In the genomic region with DNA sequence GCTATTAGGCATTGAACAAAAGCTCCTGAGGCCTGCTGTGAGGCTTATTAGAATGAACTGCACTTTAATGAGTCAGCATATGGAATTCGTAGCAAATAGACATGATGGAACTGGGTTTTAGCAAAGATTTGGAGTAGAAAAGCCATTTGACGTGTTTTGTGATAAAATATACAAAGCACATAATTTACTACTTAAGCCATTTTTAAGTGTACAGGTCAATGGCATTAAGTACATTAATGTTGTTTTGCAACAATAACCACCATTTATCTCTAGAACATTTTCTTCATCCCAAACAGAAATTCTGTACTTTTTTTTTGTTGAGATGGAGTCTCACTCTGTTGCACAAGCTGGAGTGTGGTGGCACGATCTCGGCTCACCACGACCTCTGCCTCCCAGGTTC, we compare ENCODE assay signal across 19 cellular contexts. TPM values are rescaled to one million over a fixed set of nuclear protein-coding genes. Genes with fewer than 3 reads are reported as not detected.
DNase-seq lines count a peak whose midpoint lies in the region; ATAC-seq, FAIRE-seq and TF ChIP-seq lines count a peak whose summit lies in the region.
"Had no signal": no experiment of that assay in that cellular context is flagged by ENCODE, and none has a peak within 500 bp of the region (broad histone marks: within the 10 kb centered on the region; RNA-seq: fewer than 3 reads in every experiment).

No MANE protein-coding gene starts in this region.

- TF ChIP-seq POLR2A in K562 (conservative IDR thresholded peaks at IDR 0.05): no peak

- POLR2A ChIA-PET in K562 (lab: Yijun Ruan, JAX): no interaction called here

- TF ChIP-seq EP300 in K562 (IDR thresholded peaks at IDR 0.05; ENCODE audit: low read length): no peak

- H3K36me3 ChIP-seq in K562 (ENCODE audit: control insufficient read depth, insufficient read depth, low read length) (no peaks in the 10 kb centered on the region), left lung (no peaks in the 10 kb centered on the region)

- no peak for TF ChIP-seq RAD21 in K562 (CRISPR knock-in tag; conservative IDR thresholded peaks at IDR 0.05 in 1 of 2, IDR thresholded peaks at IDR 0.05 in 1 of 2)

- H3K36me3 Mint-ChIP-seq in effector memory CD8-positive, alpha-beta T cell (ENCODE audit: insufficient read depth): peaks cover 5% of the 10 kb centered on the region
- H3K36me3 Mint-ChIP-seq: CD8-positive, alpha-beta T cell had no signal

- CTCF ChIA-PET in K562 (lab: Yijun Ruan, JAX; ENCODE audit: low intra/inter-chr PET ratio): no interaction called here

- no peak overlapping the region for H3K27ac ChIP-seq in K562 (ENCODE audit: extremely low read depth, low read depth, low read length)
- H3K27ac ChIP-seq in left lung: no peak overlapping the region
- H3K27ac ChIP-seq: 22Rv1, GM23248 had no signal

- DNase-seq in NCI-H748 (lab: John Stamatoyannopoulos, UW; ENCODE audit: unreplicated experiment) (peak; percentile 71), NCI-H748 treated with DMSO at 0.1 percent for 48 hours (lab: John Stamatoyannopoulos, UW) (no peak), NCI-H146 (lab: John Stamatoyannopoulos, UW) (peak; percentile 81), K562 (ENCODE audit: extremely low read depth in 1 of 4, low spot score in 3 of 4) (no peak), left lung (no peak), occipital lobe (lab: John Stamatoyannopoulos, UW) (no peak)
- DNase-seq in effector memory CD8-positive, alpha-beta T cell: no peak
- DNase-seq: Caco-2, GF-D8, GM23248 had no signal

- intact Hi-C loops in K562 (cut with micrococcal nuclease): no loop called here
- intact Hi-C loops in left lung (cut with DNase I): no loop called here

- H3K4me1 Mint-ChIP-seq in effector memory CD8-positive, alpha-beta T cell (ENCODE audit: low read depth in 2 of 2): no peaks in the 10 kb centered on the region

- H3K9ac ChIP-seq in K562 (ENCODE audit: insufficient read depth in 1 of 2, low read depth in 2 of 2, low read length in 2 of 2): no peak overlapping the region
- H3K9ac ChIP-seq: GM23248 had no signal

- H3K4me3 ChIP-seq in K562: no peak overlapping the region
- no peak overlapping the region for H3K4me3 ChIP-seq in left lung
- H3K4me3 ChIP-seq: GM23248 had no signal

- H3K9me1 ChIP-seq in K562 (ENCODE audit: control insufficient read depth, insufficient read depth, low read length): no peaks in the 10 kb centered on the region

- no peak overlapping the region for H3K4me3 Mint-ChIP-seq in effector memory CD8-positive, alpha-beta T cell
- H3K4me3 Mint-ChIP-seq: CD14-positive monocyte; CD8-positive, alpha-beta T cell had no signal

- TF ChIP-seq CTCF in K562 (IDR thresholded peaks at IDR 0.05 in 2 of 3, conservative IDR thresholded peaks at IDR 0.05 in 1 of 3; ENCODE audit: insufficient read depth in 2 of 3, low read depth in 1 of 3, low read length in 3 of 3) (no peak), left lung (IDR thresholded peaks at IDR 0.05) (no peak)

- no peak for FAIRE-seq in K562 (lab: Jason Lieb, UNC)
- FAIRE-seq: H54, HepG2, HTR-8/SVneo had no signal

- no peaks in the 10 kb centered on the region; a peak in 2 of 5 replicates for H3K4me1 ChIP-seq in K562 (replicated peaks in 1 of 2; ENCODE audit: control insufficient read depth in 2 of 2, insufficient read depth in 2 of 2, low read length in 2 of 2)
- H3K4me1 ChIP-seq in left lung: peaks cover 0 to 41% of the 10 kb centered on the region in 2 donors
- H3K4me1 ChIP-seq: Caco-2 had no signal

- no peaks in the 10 kb centered on the region for H3K9me3 Mint-ChIP-seq in effector memory CD8-positive, alpha-beta T cell
- H3K9me3 Mint-ChIP-seq: CD14-positive monocyte; CD8-positive, alpha-beta T cell had no signal

- H3K9me3 ChIP-seq in K562 (replicated peaks; ENCODE audit: control insufficient read depth, insufficient read depth, low read depth, low read length) (no peaks in the 10 kb centered on the region), left lung (no peaks in the 10 kb centered on the region)
- H3K9me3 ChIP-seq: Caco-2 had no signal

- H3K27ac Mint-ChIP-seq in effector memory CD8-positive, alpha-beta T cell: no peak overlapping the region
- H3K27ac Mint-ChIP-seq: CD8-positive, alpha-beta T cell had no signal

- no peaks in the 10 kb centered on the region for H3K79me2 ChIP-seq in K562 (ENCODE audit: control insufficient read depth, insufficient read depth, low read length)

- no peak overlapping the region for H2AFZ ChIP-seq in K562 (ENCODE audit: low read depth, low read length)
- H2AFZ ChIP-seq: GM23248 had no signal

- H3K27me3 ChIP-seq in K562 (ENCODE audit: control insufficient read depth in 2 of 2, insufficient read depth in 2 of 2, low read length in 2 of 2) (no peaks in the 10 kb centered on the region), left lung (no peaks in the 10 kb centered on the region)

- H3K4me2 ChIP-seq in K562 (ENCODE audit: insufficient read depth, low read length): no peak overlapping the region

- no peaks in the 10 kb centered on the region for H4K20me1 ChIP-seq in K562 (replicated peaks; ENCODE audit: control insufficient read depth, insufficient read depth, low read length)

- H3K27me3 Mint-ChIP-seq in effector memory CD8-positive, alpha-beta T cell: no peaks in the 10 kb centered on the region

- ATAC-seq in K562 (no peak), left lung (no peak)
- no peak for ATAC-seq in effector memory CD8-positive, alpha-beta T cell (replicated peaks)
- ATAC-seq: CD8-positive, alpha-beta T cell; HCT116; HepG2 had no signal

- in situ Hi-C loops in K562 (cut with MboI): no loop called here

- WGBS in K562 (ENCODE audit: insufficient coverage, low coverage, missing lambda C conversion rate): 50% methylated on average over 5 of the region's 5 CpGs

- BruUV-seq in K562 (replicated peaks; lab: Mats Ljungman, UMichigan): no TSS peak

TF ChIP-seq in K562, 482 proteins besides CTCF, POLR2A, EP300 and RAD21:
- TF ChIP-seq, protein P1, sequence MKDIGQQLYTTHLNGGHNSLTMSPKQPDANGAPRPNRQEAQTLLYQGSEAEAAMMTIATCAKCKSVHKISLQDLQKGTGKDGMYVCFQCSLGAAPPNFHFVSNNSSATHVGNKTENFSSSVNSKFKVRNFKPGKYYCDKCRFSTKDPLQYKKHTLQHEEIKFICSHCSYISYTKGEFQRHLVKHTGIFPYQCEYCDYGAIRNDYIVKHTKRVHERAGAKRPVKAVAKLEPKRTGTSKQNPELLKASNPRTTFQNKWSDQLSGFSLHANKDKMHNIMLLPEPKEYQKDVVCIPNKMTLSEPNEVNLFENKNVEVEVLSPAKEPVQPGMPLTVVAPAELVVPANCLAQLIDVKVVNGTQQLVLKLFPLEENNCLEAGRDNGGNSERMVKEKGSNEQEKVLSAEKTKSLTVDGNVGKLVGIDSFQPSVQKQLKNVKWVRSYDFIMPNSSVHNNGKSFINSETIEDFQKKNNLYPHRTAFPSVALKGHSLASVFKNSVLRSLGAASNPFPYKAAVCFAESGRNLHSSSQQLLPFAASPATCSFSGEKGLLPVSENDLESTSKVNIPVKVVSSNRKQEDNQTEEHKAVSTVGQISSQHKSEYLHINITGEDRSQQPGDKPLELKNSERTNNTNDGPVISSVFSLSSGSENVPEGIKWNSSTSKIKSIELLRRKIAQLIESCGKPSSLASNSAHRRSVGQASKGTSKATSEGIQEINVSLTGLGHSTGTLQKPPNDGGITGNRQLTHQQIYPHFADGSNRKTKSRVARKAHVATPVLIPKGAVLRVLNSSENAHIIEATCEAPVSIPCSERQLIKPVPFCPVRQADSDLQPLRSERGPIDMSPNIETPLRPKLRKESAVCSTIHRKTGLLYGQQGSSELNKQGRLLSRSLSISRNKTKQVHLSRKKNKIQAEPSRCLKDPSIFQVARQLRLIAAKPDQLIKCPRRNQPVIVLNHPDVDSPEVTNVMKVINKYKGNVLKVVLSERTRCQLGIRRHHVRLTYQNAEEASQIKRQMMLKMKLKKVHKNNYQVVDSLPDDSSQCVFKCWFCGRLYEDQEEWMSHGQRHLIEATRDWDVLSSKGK (CRISPR knock-in tag; IDR thresholded peaks at IDR 0.05): no peak
- TF ChIP-seq MAZ (CRISPR knock-in tag; conservative IDR thresholded peaks at IDR 0.05 in 1 of 2, IDR thresholded peaks at IDR 0.05 in 1 of 2) (no peak), PCBP1 (IDR thresholded peaks at IDR 0.05; ENCODE audit: low read depth, low read length, poor library complexity, severe bottlenecking) (no peak), MXI1 (IDR thresholded peaks at IDR 0.05; ENCODE audit: low read depth, low read length) (no peak), NFE2 (IDR thresholded peaks at IDR 0.05; ENCODE audit: low read depth) (0 out of 2 replicates have a peak, but pooled peaks have one; percentile 5), GTF2E2 (tag; IDR thresholded peaks at IDR 0.05) (no peak), ZNF277 (CRISPR knock-in tag; IDR thresholded peaks at IDR 0.05; ENCODE audit: borderline replicate concordance) (no peak)

RNA-seq across cellular contexts. Expression of gene BCL2A1, which starts 14.6 kb away (rescaled TPM):
- total RNA-seq in K562 (2011; cell fraction: chromatin; rRNA removed; ENCODE audit: low replicate concordance): not detected in 2 replicates
- not detected in 2 replicates for total RNA-seq in K562 (2011; cell fraction: nucleolus; rRNA removed)
- not detected in 2 replicates for total RNA-seq in K562 (2011; cell fraction: nucleoplasm; rRNA removed)
- total RNA-seq in K562 (2014; rRNA removed) (0.27 TPM in 1 of 2 replicates, not detected in the other), K562 (2014; rRNA removed; fragmentation: Illumina TruSeq; extraction: Trizol) (not detected in 2 replicates), K562 (2015; rRNA removed; fragmentation: Illumina TruSeq; extraction: Trizol) (0.26 and 1.2 TPM in 2 replicates), K562 (2021) (0.54 TPM in 1 of 2 replicates, not detected in the other), left lung (10 to 100 TPM; 28.7 to 99.2 TPM), occipital lobe (0.94 TPM)
- polyA plus RNA-seq in K562 (2011; rRNA removed) (0.09 TPM in 1 of 2 replicates, not detected in the other), K562 (2014; fragmentation: Illumina TruSeq; extraction: Trizol) (0.26 TPM in 1 of 2 replicates, not detected in the other), K562 (2014; fragmentation: Nextera tagmentation; extraction: Ambion mirVana) (under 1 TPM; 0.15 to 0.25 TPM), K562 (2014; rRNA removed) (0.11 and 0.66 TPM in 2 replicates)
- not detected in 2 replicates for polyA plus RNA-seq in K562 (2011; cell fraction: cytosol; rRNA removed)
- polyA plus RNA-seq in K562 (2011; cell fraction: nucleus; rRNA removed): not detected in 2 replicates
- polyA plus RNA-seq in K562 (2012): 0.44 and 0.87 TPM in 2 replicates
- polyA minus RNA-seq in K562 (2011; rRNA and poly(A)+ RNA removed): not detected in 2 replicates
- not detected in 2 replicates for polyA minus RNA-seq in K562 (2011; cell fraction: cytosol; rRNA and poly(A)+ RNA removed)
- polyA minus RNA-seq in K562 (2011; cell fraction: nucleus; rRNA and poly(A)+ RNA removed): not detected in 2 replicates
- total RNA-seq: A673, Caco-2, GM23248 had no signal
- polyA plus RNA-seq: BJ had no signal

Comparison
In these comparisons a context has a peak if more than half of its experiments do, and no peak if none do; other contexts are left out.
1. DNase-seq: peak in NCI-H748 (single experiment) and NCI-H146 (single experiment); none in NCI-H748 treated with DMSO at 0.1 percent for 48 hours (single experiment), K562 (0 of 4), left lung (0 of 2), effector memory CD8-positive, alpha-beta T cell (0 of 3) and occipital lobe (single experiment).
2. RNA of gene BCL2A1, which starts 14.6 kb away (total RNA-seq): 28.7 to 99.2 TPM in left lung; 0.94 TPM in occipital lobe (single experiment) and 0.26 to 1.2 TPM in K562; every median in the first group is over 10 times any median in the second.